ENCODE assay signal across 8 cellular contexts in the genomic region with DNA sequence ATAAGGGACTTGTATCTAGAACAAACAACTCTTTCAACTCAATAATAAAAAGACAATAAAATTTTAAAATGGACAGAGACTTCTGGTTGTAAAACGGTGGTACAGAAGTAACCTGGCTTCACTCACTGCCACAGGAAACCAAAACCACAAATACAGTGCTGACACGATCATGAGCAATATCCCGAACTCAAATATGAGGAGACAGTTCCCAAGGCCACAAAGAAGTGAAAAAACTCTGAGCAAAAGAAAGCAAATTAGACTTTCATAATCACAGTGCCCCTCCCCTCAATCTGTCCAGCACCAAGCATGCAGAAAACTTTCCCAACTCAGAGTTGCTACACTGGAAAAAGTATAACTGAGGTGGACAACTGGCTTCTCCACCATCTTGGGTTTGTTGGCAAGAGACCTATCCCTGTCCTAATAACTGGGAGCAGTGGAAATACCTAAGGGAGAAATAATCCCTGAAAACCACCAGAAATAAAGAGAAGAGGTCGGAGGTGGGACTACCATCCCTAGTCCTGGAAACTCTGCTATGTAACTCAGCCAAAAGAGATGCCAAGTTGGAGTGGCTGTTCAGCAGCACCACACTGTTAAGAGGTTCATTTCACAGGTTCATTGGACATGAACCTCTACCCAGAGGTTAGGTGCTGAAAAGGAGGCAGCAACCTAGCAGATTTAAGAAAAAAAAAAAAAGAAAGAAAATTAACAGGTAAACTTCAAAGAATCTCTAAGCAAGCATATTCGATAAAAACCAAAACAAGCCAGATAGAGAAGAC. TPM values are rescaled to one million over a fixed set of nuclear protein-coding genes. Genes with fewer than 3 reads are reported as not detected.
DNase-seq lines count a peak whose midpoint lies in the region; ATAC-seq and TF ChIP-seq lines count a peak whose summit lies in the region.

No MANE protein-coding gene starts in this region.

- peaks cover 44% of the 10 kb centered on the region for H3K4me1 Mint-ChIP-seq in activated naive CD4-positive, alpha-beta T cell treated with anti-CD3 and anti-CD28 coated beads for 36 hours (ENCODE audit: low read depth)

- H3K27me3 ChIP-seq in transverse colon (no peaks in the 10 kb centered on the region), esophagus squamous epithelium (no peaks in the 10 kb centered on the region), esophagus muscularis mucosa (no peaks in the 10 kb centered on the region)

- peaks cover 22% of the 10 kb centered on the region for H3K9me3 Mint-ChIP-seq in activated naive CD4-positive, alpha-beta T cell treated with anti-CD3 and anti-CD28 coated beads for 36 hours

- intact Hi-C loops in activated naive CD4-positive, alpha-beta T cell treated with anti-CD3 and anti-CD28 coated beads for 36 hours (cut with micrococcal nuclease) = loop anchor here (2.0 kb wide), 2 partner anchors 13 to 45 kb away; no protein-coding TSS in a partner anchor
- intact Hi-C loops in transverse colon (cut with DNase I; ENCODE audit: low total_unique reads) = no loop called here
- intact Hi-C loops in esophagus squamous epithelium (cut with DNase I) = no loop called here
- intact Hi-C loops in esophagus muscularis mucosa (cut with DNase I) = no loop called here

- CTCF ChIA-PET in activated naive CD4-positive, alpha-beta T cell treated with anti-CD3 and anti-CD28 coated beads for 36 hours (lab: Charles Lee) = no interaction called here

- no peak overlapping the region for H3K4me3 Mint-ChIP-seq in activated naive CD4-positive, alpha-beta T cell treated with anti-CD3 and anti-CD28 coated beads for 36 hours

- H3K9me3 ChIP-seq in transverse colon (peaks cover 12 to 14% of the 10 kb centered on the region in 2 donors), esophagus squamous epithelium (peaks cover 0 to 14% (median 6%) of the 10 kb centered on the region in 3 donors), esophagus muscularis mucosa (peaks cover 0 to 11% (median 5%) of the 10 kb centered on the region in 4 donors)

- peak; percentile 54 for ATAC-seq in HG03060 (IDR thresholded peaks at IDR 0.05; ENCODE audit: low read depth, unreplicated experiment)

- H3K36me3 Mint-ChIP-seq in activated naive CD4-positive, alpha-beta T cell treated with anti-CD3 and anti-CD28 coated beads for 36 hours (ENCODE audit: low read depth) = peaks cover 27% of the 10 kb centered on the region

- H3K27ac ChIP-seq in transverse colon (peak overlapping the region; percentile 36 to 72 (median 62)), esophagus squamous epithelium (peak overlapping the region in 1 of 4 donors; percentile 3), esophagus muscularis mucosa (replicated peaks in 1 of 4) (no peak overlapping the region)

- TF ChIP-seq EP300 in transverse colon (IDR thresholded peaks at IDR 0.05; ENCODE audit: low read depth) = no peak
- TF ChIP-seq EP300 in esophagus muscularis mucosa (IDR thresholded peaks at IDR 0.05) = no peak

- TF ChIP-seq POLR2A in transverse colon (IDR thresholded peaks at IDR 0.05) = no peak
- no peak for TF ChIP-seq POLR2A in esophagus squamous epithelium (IDR thresholded peaks at IDR 0.05)
- no peak for TF ChIP-seq POLR2A in esophagus muscularis mucosa (IDR thresholded peaks at IDR 0.05; ENCODE audit: low read depth)

- no peaks in the 10 kb centered on the region for H3K27me3 Mint-ChIP-seq in activated naive CD4-positive, alpha-beta T cell treated with anti-CD3 and anti-CD28 coated beads for 36 hours (ENCODE audit: low read depth)

- H3K4me1 ChIP-seq in transverse colon = peaks cover 19 to 80% (median 44%) of the 10 kb centered on the region in 4 donors
- H3K4me1 ChIP-seq in esophagus squamous epithelium = peaks cover 9 to 40% (median 10%) of the 10 kb centered on the region in 3 donors
- H3K4me1 ChIP-seq in esophagus muscularis mucosa = peaks cover 8 to 58% (median 52%) of the 10 kb centered on the region in 4 donors

- no peak for TF ChIP-seq CTCF in epithelial cell of esophagus (IDR thresholded peaks at IDR 0.05; ENCODE audit: insufficient read depth, low read depth, low read length, missing control alignments)
- no peak for TF ChIP-seq CTCF in transverse colon (IDR thresholded peaks at IDR 0.05)
- no peak for TF ChIP-seq CTCF in esophagus squamous epithelium (IDR thresholded peaks at IDR 0.05)
- no peak for TF ChIP-seq CTCF in esophagus muscularis mucosa (IDR thresholded peaks at IDR 0.05)

- DNase-seq in activated naive CD4-positive, alpha-beta T cell treated with anti-CD3 and anti-CD28 coated beads for 36 hours = peak; percentile 54
- no peak for DNase-seq in activated naive CD4-positive, alpha-beta T cell treated with anti-CD3 and anti-CD28 coated beads, Interleukin-2, amount 50 U/mL, for 16 hours
- DNase-seq in SIG-M5 treated with dmso at 0.1 percent for 504 hours (lab: John Stamatoyannopoulos, UW; ENCODE audit: unreplicated experiment) (peak; percentile 82), epithelial cell of esophagus (ENCODE audit: low read depth) (peak; percentile 82), transverse colon (no peak), esophagus squamous epithelium (lab: John Stamatoyannopoulos, UW) (no peak), esophagus muscularis mucosa (ENCODE audit: extremely low spot score) (no peak)

- no peaks in the 10 kb centered on the region for H3K36me3 ChIP-seq in transverse colon
- peaks cover 0 to 7% (median 0%) of the 10 kb centered on the region in 3 donors for H3K36me3 ChIP-seq in esophagus squamous epithelium
- peaks cover 0 to 4% (median 1%) of the 10 kb centered on the region in 4 donors for H3K36me3 ChIP-seq in esophagus muscularis mucosa

- in situ Hi-C loops in transverse colon (cut with MboI; ENCODE audit: low pct_ligation_motif_present in 1 of 4, low pct_unique_long_range_greater_than_20kb in 1 of 4, low sequenced_read_pairs in 3 of 4) = no loop called here

- 30 to 40% methylated on average over 5 of the region's 5 CpGs for WGBS in transverse colon (ENCODE audit: low coverage in 1 of 2), 2 donors
- 47 to 56% methylated on average over 5 of the region's 5 CpGs for WGBS in esophagus squamous epithelium, 2 donors
- WGBS in esophagus muscularis mucosa = 64% methylated on average over 5 of the region's 5 CpGs

- no peak overlapping the region for H3K4me3 ChIP-seq in epithelial cell of esophagus (ENCODE audit: low read length)
- H3K4me3 ChIP-seq in transverse colon = peak overlapping the region in 1 of 4 donors; percentile 1
- no peak overlapping the region for H3K4me3 ChIP-seq in esophagus squamous epithelium
- no peak overlapping the region for H3K4me3 ChIP-seq in esophagus muscularis mucosa

- H3K27ac Mint-ChIP-seq in activated naive CD4-positive, alpha-beta T cell treated with anti-CD3 and anti-CD28 coated beads for 36 hours = no peak overlapping the region

RNA-seq across cellular contexts. Expression of a gene that starts 55.5 kb away (rescaled TPM):
- 10 to 100 TPM; 11.9 to 16.0 TPM for total RNA-seq in activated naive CD4-positive, alpha-beta T cell treated with anti-CD3 and anti-CD28 coated beads for 36 hours
- 100 to 1,000 TPM in 1 of 4 donors, 10 to 100 TPM in 3; 24.7 to 256 (median 34.7) TPM for total RNA-seq in transverse colon
- 10 to 100 TPM in 3 of 4 donors, 1 to 10 TPM in 1; 7.0 to 47.1 (median 18.8) TPM for total RNA-seq in esophagus squamous epithelium
- total RNA-seq in esophagus muscularis mucosa = 10 to 100 TPM; 38.9 to 50.4 (median 45.3) TPM

Comparison
In these comparisons a context has a peak if more than half of its experiments do, and no peak if none do; other contexts are left out.
1. DNase-seq: peak in activated naive CD4-positive, alpha-beta T cell treated with anti-CD3 and anti-CD28 coated beads for 36 hours (single experiment), SIG-M5 treated with dmso at 0.1 percent for 504 hours (single experiment) and epithelial cell of esophagus (single experiment); none in activated naive CD4-positive, alpha-beta T cell treated with anti-CD3 and anti-CD28 coated beads, Interleukin-2, amount 50 U/mL, for 16 hours (single experiment), transverse colon (single experiment), esophagus squamous epithelium (single experiment) and esophagus muscularis mucosa (single experiment).
2. H3K27ac ChIP-seq: peak in transverse colon (4 of 4); none in esophagus muscularis mucosa (0 of 4).